Comparison of ENCODE assay signal across 24 cellular contexts in genomic region chr2:64448069-64448468, GRCh38. TPM values are rescaled to one million over a fixed set of nuclear protein-coding genes. Genes with fewer than 3 reads are reported as not detected.
A peak's percentile ranks its signal among the peaks of the same experiment; 100 is the strongest.
DNase-seq lines count a peak whose midpoint lies in the region.
"Had no signal": no experiment of that assay in that cellular context is flagged by ENCODE, and none has a peak within 500 bp of the region (broad histone marks: within the 10 kb centered on the region; RNA-seq: fewer than 3 reads in every experiment).

No MANE protein-coding gene starts in this region.

- peak; percentile 9 for DNase-seq in NCI-H1105 treated with DMSO at 0.1 percent for 48 hours (lab: John Stamatoyannopoulos, UW)
- no peak for DNase-seq in NCI-H1105 (lab: John Stamatoyannopoulos, UW)
- peak; percentile 40 for DNase-seq in G401 (ENCODE audit: low spot score)
- peak; percentile 58 for DNase-seq in globus pallidus (ENCODE audit: low spot score)
- peak; percentile 47 for DNase-seq in retina
- DNase-seq in NCI-H510A treated with DMSO at 0.1 percent for 48 hours (lab: John Stamatoyannopoulos, UW): no peak
- no peak for DNase-seq in HK-2 (ENCODE audit: unreplicated experiment)
- no peak for DNase-seq in NCI-H1092 (lab: John Stamatoyannopoulos, UW)
- DNase-seq: activated CD8-positive, alpha-beta memory T cell treated with anti-CD3 and anti-CD28 coated beads, Interleukin-2, amount 50 U/mL, for 48 hours; activated CD8-positive, alpha-beta T cell treated with anti-CD3 and anti-CD28 coated beads for 36 hours; amniotic stem cell; CD4-positive, alpha-beta T cell; colonic mucosa; effector CD4-positive, alpha-beta T cell; EL; HFFc6; immature natural killer cell; left lung; NCI-H1092 treated with DMSO at 0.1 percent for 48 hours; NCI-H2029 treated with DMSO at 0.1 percent for 48 hours; NCI-H526 treated with DMSO at 0.1 percent for 48 hours; Peyer's patch; SIG-M5; stimulated activated CD4-positive, alpha-beta T cell treated with anti-CD3 and anti-CD28 coated beads, Interleukin-15, amount 100 ng/mL, for 24 hours had no signal

- in situ Hi-C loops in G401 (cut with HindIII; ENCODE audit: low sequenced_read_pairs): no loop called here

RNA-seq across cellular contexts. Expression of gene LGALSL, which starts 5.9 kb away (rescaled TPM):
- total RNA-seq in G401 (2014; rRNA removed; shearing (Covaris generic)): 11.6 and 26.8 TPM in 2 replicates

Comparison
In these comparisons a context has a peak if more than half of its experiments do, and no peak if none do; other contexts are left out.
1. DNase-seq: peak in NCI-H1105 treated with DMSO at 0.1 percent for 48 hours (single experiment), G401 (single experiment), globus pallidus (single experiment) and retina (single experiment); none in NCI-H1105 (single experiment), NCI-H510A treated with DMSO at 0.1 percent for 48 hours (single experiment), HK-2 (single experiment) and NCI-H1092 (single experiment).